26 cellular contexts compared by ENCODE assay signal in genomic region chr7:155464948-155465739, GRCh38. TPM values are rescaled to one million over a fixed set of nuclear protein-coding genes. Genes with fewer than 3 reads are reported as not detected.
"Had no signal": no experiment of that assay in that cellular context is flagged by ENCODE, and none has a peak within 500 bp of the region (broad histone marks: within the 10 kb centered on the region; RNA-seq: fewer than 3 reads in every experiment).

No MANE protein-coding gene starts in this region.

- H3K4me3 ChIP-seq: breast epithelium, esophagus muscularis mucosa, hepatocyte, upper lobe of left lung had no signal

- H3K4me3 Mint-ChIP-seq: activated CD4-positive, alpha-beta T cell treated with anti-CD3 and anti-CD28 coated beads for 36 hours; activated naive CD8-positive, alpha-beta T cell treated with anti-CD3 and anti-CD28 coated beads for 36 hours; activated T-cell treated with anti-CD3 and anti-CD28 coated beads, Interleukin-2, amount 50 U/mL, for 24 hours; central memory CD8-positive, alpha-beta T cell; memory B cell had no signal

- H3K27ac Mint-ChIP-seq: activated CD4-positive, alpha-beta T cell treated with anti-CD3 and anti-CD28 coated beads for 36 hours; activated naive CD8-positive, alpha-beta T cell treated with anti-CD3 and anti-CD28 coated beads for 36 hours; activated T-cell treated with anti-CD3 and anti-CD28 coated beads, Interleukin-2, amount 50 U/mL, for 24 hours; activated T-helper 2 cell treated with anti-CD3 and anti-CD28 coated beads, Interferon-gamma antibody, Interleukin-2, Interleukin-4, amounts not matched to agents 10 μg/mL and 5 μg/mL and 100 μg/mL, durations not matched to agents 14 hours and 24 hours and 36 hours; memory B cell had no signal

- FAIRE-seq: colon, frontal cortex had no signal

- H3K4me1 Mint-ChIP-seq: central memory CD8-positive, alpha-beta T cell had no signal

- H3K36me3 Mint-ChIP-seq: activated naive CD8-positive, alpha-beta T cell treated with anti-CD3 and anti-CD28 coated beads for 36 hours had no signal

- H3K9me3 Mint-ChIP-seq: activated naive CD8-positive, alpha-beta T cell treated with anti-CD3 and anti-CD28 coated beads for 36 hours; activated T-cell treated with anti-CD3 and anti-CD28 coated beads, Interleukin-2, amount 50 U/mL, for 24 hours; activated T-helper 2 cell treated with anti-CD3 and anti-CD28 coated beads, Interferon-gamma antibody, Interleukin-2, Interleukin-4, amounts not matched to agents 10 μg/mL and 5 μg/mL and 100 μg/mL, durations not matched to agents 14 hours and 24 hours and 36 hours; central memory CD8-positive, alpha-beta T cell; memory B cell had no signal

- ATAC-seq: activated CD4-positive, alpha-beta T cell treated with anti-CD3 and anti-CD28 coated beads for 36 hours; left ventricle myocardium superior had no signal

- DNase-seq: activated CD4-positive, alpha-beta T cell treated with anti-CD3 and anti-CD28 coated beads for 36 hours; activated CD4-positive, alpha-beta T cell treated with anti-CD3 and anti-CD28 coated beads, Interleukin-2, amount 50 U/mL, for 4 hours; activated CD8-positive, alpha-beta memory T cell treated with anti-CD3 and anti-CD28 coated beads for 24 hours; activated CD8-positive, alpha-beta memory T cell treated with anti-CD3 and anti-CD28 coated beads, Interleukin-2, amount 50 U/mL, for 4 hours; activated naive CD4-positive, alpha-beta T cell; activated naive CD8-positive, alpha-beta T cell treated with anti-CD3 and anti-CD28 coated beads for 36 hours; activated T-cell treated with anti-CD3 and anti-CD28 coated beads, Interleukin-2, amount 50 U/mL, for 24 hours; effector memory CD4-positive, alpha-beta T cell; glutamatergic neuron; left ventricle myocardium superior; retina; stimulated activated CD4-positive, alpha-beta T cell treated with anti-CD3 and anti-CD28 coated beads, Interleukin-4, amount 100 ng/mL, for 1 hour; stimulated activated naive CD4-positive, alpha-beta T cell; T-helper 1 cell; T-helper 9 cell had no signal

- H3K9me3 ChIP-seq: breast epithelium, esophagus muscularis mucosa, upper lobe of left lung had no signal

- H3K36me3 ChIP-seq: breast epithelium, esophagus muscularis mucosa, upper lobe of left lung had no signal

- H3K27ac ChIP-seq: breast epithelium, esophagus muscularis mucosa, hepatocyte, upper lobe of left lung had no signal

RNA-seq across cellular contexts. Expression of gene EN2, which starts 7.2 kb away (rescaled TPM):
- total RNA-seq: activated CD4-positive, alpha-beta T cell treated with anti-CD3 and anti-CD28 coated beads for 36 hours; activated naive CD8-positive, alpha-beta T cell treated with anti-CD3 and anti-CD28 coated beads for 36 hours; activated T-helper 2 cell treated with anti-CD3 and anti-CD28 coated beads, Interferon-gamma antibody, Interleukin-2, Interleukin-4, amounts not matched to agents 10 μg/mL and 5 μg/mL and 100 μg/mL, durations not matched to agents 14 hours and 24 hours and 36 hours; frontal cortex; hepatocyte; left ventricle myocardium superior; subcutaneous adipose tissue; upper lobe of left lung had no signal
- polyA plus RNA-seq: neural cell had no signal
